In genomic region chr4:18593297-18594002, GRCh38 we compare ENCODE assay signal across 8 cellular contexts.
A peak's percentile ranks its signal among the peaks of the same experiment; 100 is the strongest.
DNase-seq lines count a peak whose midpoint lies in the region; FAIRE-seq and TF ChIP-seq lines count a peak whose summit lies in the region.

No MANE protein-coding gene starts in this region.

- peak; percentile 61 for FAIRE-seq in H54 (lab: Jason Lieb, UNC)

- CTCF ChIA-PET in GM10248 (lab: Yijun Ruan, JAX), result interaction anchor here (1.4 to 3.7 kb wide), 5 partner anchors 11 to 1045 kb away, joined by 3 to 16 read pairs (median 4); no protein-coding TSS in a partner anchor
- CTCF ChIA-PET in activated naive CD4-positive, alpha-beta T cell treated with anti-CD3 and anti-CD28 coated beads for 36 hours (lab: Charles Lee), result interaction anchor here (0.6 to 2.0 kb wide), 4 partner anchors 8 to 1044 kb away, joined by 3 to 5 read pairs (median 3); no protein-coding TSS in a partner anchor

- H3K4me2 ChIP-seq in Loucy (ENCODE audit: low read depth, low read length, poor library complexity, severe bottlenecking), result peak overlapping the region; percentile 48

- H3K4me1 ChIP-seq in Loucy (ENCODE audit: insufficient read depth, low read length, poor library complexity, severe bottlenecking), result peaks cover 3% of the 10 kb centered on the region

- H3K9ac ChIP-seq in Loucy (ENCODE audit: low read depth, low read length, poor library complexity, severe bottlenecking), result no peak overlapping the region

- H3K36me3 Mint-ChIP-seq in activated naive CD4-positive, alpha-beta T cell treated with anti-CD3 and anti-CD28 coated beads for 36 hours (ENCODE audit: low read depth), result no peaks in the 10 kb centered on the region

- POLR2A ChIA-PET in GM10248 (lab: Yijun Ruan, JAX), result no interaction called here

- H3K4me1 Mint-ChIP-seq in activated naive CD4-positive, alpha-beta T cell treated with anti-CD3 and anti-CD28 coated beads for 36 hours (ENCODE audit: low read depth), result peaks cover 5% of the 10 kb centered on the region

- no peak for TF ChIP-seq POLR2A in H54 (IDR thresholded peaks at IDR 0.05; ENCODE audit: low read depth, low read length)

- H4K20me1 ChIP-seq in Loucy (ENCODE audit: insufficient read depth, low read length, poor library complexity, severe bottlenecking), result no peaks in the 10 kb centered on the region

- peak overlapping the region; percentile 38 for H3K4me3 ChIP-seq in Loucy (ENCODE audit: low read length, poor library complexity, severe bottlenecking)

- H3K27ac Mint-ChIP-seq in activated naive CD4-positive, alpha-beta T cell treated with anti-CD3 and anti-CD28 coated beads for 36 hours, result no peak overlapping the region

- peaks cover 15% of the 10 kb centered on the region for H3K27me3 Mint-ChIP-seq in activated naive CD4-positive, alpha-beta T cell treated with anti-CD3 and anti-CD28 coated beads for 36 hours (ENCODE audit: low read depth)

- no peaks in the 10 kb centered on the region for H3K27me3 ChIP-seq in Loucy (ENCODE audit: insufficient read depth, low read length, poor library complexity, severe bottlenecking)

- no peaks in the 10 kb centered on the region for H3K9me2 ChIP-seq in Loucy (replicated peaks; ENCODE audit: low read depth, low read length)

- no peaks in the 10 kb centered on the region for H3K36me3 ChIP-seq in Loucy (ENCODE audit: insufficient read depth, low read length)

- no peak overlapping the region for H3K4me3 Mint-ChIP-seq in activated naive CD4-positive, alpha-beta T cell treated with anti-CD3 and anti-CD28 coated beads for 36 hours

- no peaks in the 10 kb centered on the region for H3K79me2 ChIP-seq in Loucy (ENCODE audit: insufficient read depth, low read length)

- TF ChIP-seq CTCF in GM10248 (IDR thresholded peaks at IDR 0.05; ENCODE audit: control extremely low read depth, extremely low read depth, low read depth, missing control alignments) (peak; percentile 82), Loucy (conservative IDR thresholded peaks at IDR 0.05; ENCODE audit: low read length) (peak; percentile 92)

- intact Hi-C loops in activated naive CD4-positive, alpha-beta T cell treated with anti-CD3 and anti-CD28 coated beads for 36 hours (cut with micrococcal nuclease), result loop anchor here (1.0 to 10.0 kb wide), 7 partner anchors 517 to 1044 kb away; no protein-coding TSS in a partner anchor

- H2AFZ ChIP-seq in Loucy (ENCODE audit: low read length), result peak overlapping the region; percentile 89; the same call in 1 of the 2 replicates

- H3K9me3 Mint-ChIP-seq in activated naive CD4-positive, alpha-beta T cell treated with anti-CD3 and anti-CD28 coated beads for 36 hours, result no peaks in the 10 kb centered on the region

- DNase-seq in GM10248 (ENCODE audit: extremely low spot score) (peak; percentile 59), H54 (ENCODE audit: insufficient read length, low spot score) (peak; percentile 14), SHP77 (lab: John Stamatoyannopoulos, UW) (peak; percentile 13 to 26), germinal center (ENCODE audit: low spot score) (peak; percentile 49), pons (ENCODE audit: low spot score) (peak; percentile 98), NK-92 (lab: John Stamatoyannopoulos, UW; ENCODE audit: unreplicated experiment) (no peak)
- DNase-seq in activated naive CD4-positive, alpha-beta T cell treated with anti-CD3 and anti-CD28 coated beads for 36 hours, result peak; percentile 57

- H3F3A ChIP-seq in Loucy (ENCODE audit: low read depth), result no peaks in the 10 kb centered on the region

- H3K9me3 ChIP-seq in Loucy (ENCODE audit: insufficient read depth, low read depth, low read length), result no peaks in the 10 kb centered on the region
